Comparison of ENCODE assay signal across 33 cellular contexts in the genomic region with DNA sequence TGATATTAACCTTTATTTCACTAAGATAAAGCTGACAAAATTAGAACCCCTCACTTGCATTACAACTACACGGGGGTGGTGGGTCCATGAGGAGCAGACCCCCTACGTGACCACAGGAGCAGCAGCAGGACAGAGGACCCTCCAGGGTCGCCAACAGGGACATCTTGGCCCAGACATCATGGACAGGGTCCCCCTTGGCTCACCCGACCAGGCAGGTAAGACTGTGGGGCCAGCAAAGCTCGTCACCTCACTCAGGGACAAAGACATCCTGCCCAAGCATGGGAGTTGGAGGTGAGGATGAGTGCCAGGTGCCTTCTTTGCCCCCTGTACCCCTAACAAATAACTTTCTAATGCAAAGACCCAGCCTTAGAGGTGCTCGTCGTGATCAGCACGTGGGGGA.
"Had no signal": no experiment of that assay in that cellular context is flagged by ENCODE, and none has a peak within 500 bp of the region (broad histone marks: within the 10 kb centered on the region; RNA-seq: fewer than 3 reads in every experiment).

No MANE protein-coding gene starts in this region.

- H3K9me3 ChIP-seq: adrenal gland, body of pancreas, breast epithelium had no signal

- H3K27ac Mint-ChIP-seq: activated B cell treated with CpG ODN at 0.5 μM for 24 hours; activated CD4-positive, alpha-beta memory T cell treated with anti-CD3 and anti-CD28 coated beads for 36 hours; activated CD4-positive, alpha-beta T cell treated with anti-CD3 and anti-CD28 coated beads, Interleukin-2, amount 10 ng/mL, durations not matched to agents 24 days and 14 days; activated CD8-positive, alpha-beta T cell treated with anti-CD3 and anti-CD28 coated beads for 36 hours; activated naive CD4-positive, alpha-beta T cell treated with anti-CD3 and anti-CD28 coated beads for 36 hours; activated naive CD8-positive, alpha-beta T cell treated with anti-CD3 and anti-CD28 coated beads for 36 hours; activated T-cell treated with anti-CD3 and anti-CD28 coated beads, Interleukin-2, amount 50 U/mL, for 72 hours; activated T-helper 1 cell treated with anti-CD3 and anti-CD28 coated beads, Interleukin-12 subunit alpha, Interleukin-12 subunit beta, Interleukin-2, Interleukin-4 antibody, amounts not matched to agents 30 ng/mL and 10 ng/mL and 1 ng/mL, durations not matched to agents 14 hours and 24 hours and 36 hours; activated T-helper 17 cell treated with anti-CD3 and anti-CD28 coated beads, Interleukin-2, amount 50 U/mL, for 72 hours; T-cell; T-helper 17 cell had no signal

- H3K36me3 Mint-ChIP-seq: activated CD4-positive, alpha-beta memory T cell treated with anti-CD3 and anti-CD28 coated beads for 36 hours; activated naive CD4-positive, alpha-beta T cell treated with anti-CD3 and anti-CD28 coated beads, Interleukin-2, amount 50 U/mL, for 72 hours; activated naive CD8-positive, alpha-beta T cell treated with anti-CD3 and anti-CD28 coated beads for 36 hours; T-cell had no signal

- H3K4me1 ChIP-seq: adrenal gland, body of pancreas, breast epithelium had no signal

- DNase-seq: activated B cell treated with CpG ODN at 0.5 μM for 24 hours; activated CD4-positive, alpha-beta memory T cell treated with anti-CD3 and anti-CD28 coated beads for 36 hours; activated CD4-positive, alpha-beta T cell treated with anti-CD3 and anti-CD28 coated beads for 4 hours; activated CD4-positive, alpha-beta T cell treated with anti-CD3 and anti-CD28 coated beads, Interleukin-2, amount 10 ng/mL, durations not matched to agents 24 days and 14 days; activated CD4-positive, alpha-beta T cell treated with anti-CD3 and anti-CD28 coated beads, Interleukin-2, amount 50 U/mL, for 1 hour; activated CD4-positive, alpha-beta T cell treated with anti-CD3 and anti-CD28 coated beads, Interleukin-2, amount 50 U/mL, for 4 hours; activated CD4-positive, CD25-positive, alpha-beta regulatory T cell treated with anti-CD3 and anti-CD28 coated beads, Interleukin-2, amount 50 U/mL, for 72 hours; activated CD8-positive, alpha-beta memory T cell treated with anti-CD3 and anti-CD28 coated beads, Interleukin-2, amount 50 U/mL, for 4 hours; activated CD8-positive, alpha-beta T cell treated with anti-CD3 and anti-CD28 coated beads for 36 hours; activated effector memory CD4-positive, alpha-beta T cell treated with anti-CD3 and anti-CD28 coated beads, Interleukin-2, amount 50 U/mL, for 16 hours; activated gamma-delta T cell treated with Interleukin-2 at 50 U/mL for 16 hours; activated naive CD4-positive, alpha-beta T cell; activated naive CD4-positive, alpha-beta T cell treated with anti-CD3 and anti-CD28 coated beads for 36 hours; activated naive CD4-positive, alpha-beta T cell treated with anti-CD3 and anti-CD28 coated beads, Interleukin-2, amount 50 U/mL, for 16 hours; activated naive CD8-positive, alpha-beta T cell treated with anti-CD3 and anti-CD28 coated beads for 36 hours; activated T-cell treated with anti-CD3 and anti-CD28 coated beads for 4 hours; activated T-cell treated with anti-CD3 and anti-CD28 coated beads, Interleukin-2, amount 50 U/mL, for 1 hour; activated T-cell treated with anti-CD3 and anti-CD28 coated beads, Interleukin-2, amount 50 U/mL, for 4 hours; activated T-cell treated with anti-CD3 and anti-CD28 coated beads, Interleukin-2, amount 50 U/mL, for 72 hours; adrenal gland; amniotic stem cell; aorta; body of pancreas; brain microvascular endothelial cell; T-cell; T-helper 17 cell; T-helper 9 cell had no signal

- H3K9me3 Mint-ChIP-seq: activated B cell treated with CpG ODN at 0.5 μM for 24 hours; activated CD4-positive, alpha-beta memory T cell treated with anti-CD3 and anti-CD28 coated beads for 36 hours; activated CD4-positive, alpha-beta T cell treated with anti-CD3 and anti-CD28 coated beads, Interleukin-2, amount 10 ng/mL, durations not matched to agents 24 days and 14 days; activated CD8-positive, alpha-beta T cell treated with anti-CD3 and anti-CD28 coated beads for 36 hours; activated naive CD4-positive, alpha-beta T cell treated with anti-CD3 and anti-CD28 coated beads for 36 hours; activated naive CD4-positive, alpha-beta T cell treated with anti-CD3 and anti-CD28 coated beads, Interleukin-2, amount 50 U/mL, for 72 hours; activated naive CD8-positive, alpha-beta T cell treated with anti-CD3 and anti-CD28 coated beads for 36 hours; activated T-cell treated with anti-CD3 and anti-CD28 coated beads, Interleukin-2, amount 50 U/mL, for 4 hours; activated T-cell treated with anti-CD3 and anti-CD28 coated beads, Interleukin-2, amount 50 U/mL, for 72 hours; activated T-helper 1 cell treated with anti-CD3 and anti-CD28 coated beads, Interleukin-12 subunit alpha, Interleukin-12 subunit beta, Interleukin-2, Interleukin-4 antibody, amounts not matched to agents 30 ng/mL and 10 ng/mL and 1 ng/mL, durations not matched to agents 14 hours and 24 hours and 36 hours; activated T-helper 17 cell treated with anti-CD3 and anti-CD28 coated beads, Interleukin-2, amount 50 U/mL, for 72 hours; central memory CD8-positive, alpha-beta T cell; T-cell had no signal

- H3K4me3 ChIP-seq: adrenal gland, body of pancreas, breast epithelium had no signal

- H3K27ac ChIP-seq: adrenal gland, body of pancreas, brain microvascular endothelial cell, breast epithelium, VCaP had no signal

- H3K27me3 Mint-ChIP-seq: activated CD4-positive, alpha-beta memory T cell treated with anti-CD3 and anti-CD28 coated beads for 36 hours; activated CD4-positive, alpha-beta T cell treated with anti-CD3 and anti-CD28 coated beads, Interleukin-2, amount 10 ng/mL, durations not matched to agents 24 days and 14 days; activated CD8-positive, alpha-beta T cell treated with anti-CD3 and anti-CD28 coated beads for 36 hours; activated naive CD8-positive, alpha-beta T cell treated with anti-CD3 and anti-CD28 coated beads for 36 hours; activated T-helper 17 cell treated with anti-CD3 and anti-CD28 coated beads, Interleukin-2, amount 50 U/mL, for 72 hours had no signal

- H3K27me3 ChIP-seq: adrenal gland, body of pancreas, brain microvascular endothelial cell, breast epithelium had no signal

- H3K4me1 Mint-ChIP-seq: activated B cell treated with CpG ODN at 0.5 μM for 24 hours; activated CD4-positive, alpha-beta T cell treated with anti-CD3 and anti-CD28 coated beads, Interleukin-2, amount 10 ng/mL, durations not matched to agents 24 days and 14 days; activated naive CD8-positive, alpha-beta T cell treated with anti-CD3 and anti-CD28 coated beads for 36 hours; activated T-helper 17 cell treated with anti-CD3 and anti-CD28 coated beads, Interleukin-2, amount 50 U/mL, for 72 hours; central memory CD8-positive, alpha-beta T cell; T-cell; T-helper 17 cell had no signal

- H3K4me3 Mint-ChIP-seq: activated B cell treated with CpG ODN at 0.5 μM for 24 hours; activated CD4-positive, alpha-beta memory T cell treated with anti-CD3 and anti-CD28 coated beads for 36 hours; activated CD4-positive, alpha-beta T cell treated with anti-CD3 and anti-CD28 coated beads, Interleukin-2, amount 10 ng/mL, durations not matched to agents 24 days and 14 days; activated CD8-positive, alpha-beta T cell treated with anti-CD3 and anti-CD28 coated beads for 36 hours; activated naive CD4-positive, alpha-beta T cell treated with anti-CD3 and anti-CD28 coated beads for 36 hours; activated naive CD8-positive, alpha-beta T cell treated with anti-CD3 and anti-CD28 coated beads for 36 hours; activated T-cell treated with anti-CD3 and anti-CD28 coated beads, Interleukin-2, amount 50 U/mL, for 4 hours; activated T-cell treated with anti-CD3 and anti-CD28 coated beads, Interleukin-2, amount 50 U/mL, for 72 hours; activated T-helper 1 cell treated with anti-CD3 and anti-CD28 coated beads, Interleukin-12 subunit alpha, Interleukin-12 subunit beta, Interleukin-2, Interleukin-4 antibody, amounts not matched to agents 30 ng/mL and 10 ng/mL and 1 ng/mL, durations not matched to agents 14 hours and 24 hours and 36 hours; activated T-helper 17 cell treated with anti-CD3 and anti-CD28 coated beads, Interleukin-2, amount 50 U/mL, for 72 hours; central memory CD8-positive, alpha-beta T cell; T-cell; T-helper 17 cell had no signal

- H3K36me3 ChIP-seq: adrenal gland, brain microvascular endothelial cell, breast epithelium had no signal
